Comparison of ENCODE assay signal across 1 cellular context in genomic region chr17:40548982-40549680, GRCh38.
A peak's percentile ranks its signal among the peaks of the same experiment; 100 is the strongest.
TF ChIP-seq lines count a peak whose summit lies in the region.

No MANE protein-coding gene starts in this region.

TF ChIP-seq in HepG2, 621 proteins besides CTCF, POLR2A, EP300 and RAD21 (continued from another document and continues in another):
- peak; percentile 94 for TF ChIP-seq MYPOP (CRISPR knock-in tag; IDR thresholded peaks at IDR 0.05)
- TF ChIP-seq ZBTB40 (IDR thresholded peaks at IDR 0.05) = no peak
- peak; percentile 86 for TF ChIP-seq ZBTB40 (CRISPR knock-in tag; IDR thresholded peaks at IDR 0.05)
- no peak for TF ChIP-seq ZNF484 (CRISPR knock-in tag; IDR thresholded peaks at IDR 0.05; ENCODE audit: borderline replicate concordance, low read depth)
- TF ChIP-seq ZNF841 (CRISPR knock-in tag; IDR thresholded peaks at IDR 0.05; ENCODE audit: borderline replicate concordance) = no peak
- no peak for TF ChIP-seq ZNF326 (CRISPR knock-in tag; IDR thresholded peaks at IDR 0.05; ENCODE audit: borderline replicate concordance)
- TF ChIP-seq RERE (CRISPR knock-in tag; IDR thresholded peaks at IDR 0.05; ENCODE audit: low read depth) = peak; percentile 93
- TF ChIP-seq KDM2A (CRISPR knock-in tag; IDR thresholded peaks at IDR 0.05; ENCODE audit: borderline replicate concordance, low read depth) = peak; percentile 87
- TF ChIP-seq, protein P1, sequence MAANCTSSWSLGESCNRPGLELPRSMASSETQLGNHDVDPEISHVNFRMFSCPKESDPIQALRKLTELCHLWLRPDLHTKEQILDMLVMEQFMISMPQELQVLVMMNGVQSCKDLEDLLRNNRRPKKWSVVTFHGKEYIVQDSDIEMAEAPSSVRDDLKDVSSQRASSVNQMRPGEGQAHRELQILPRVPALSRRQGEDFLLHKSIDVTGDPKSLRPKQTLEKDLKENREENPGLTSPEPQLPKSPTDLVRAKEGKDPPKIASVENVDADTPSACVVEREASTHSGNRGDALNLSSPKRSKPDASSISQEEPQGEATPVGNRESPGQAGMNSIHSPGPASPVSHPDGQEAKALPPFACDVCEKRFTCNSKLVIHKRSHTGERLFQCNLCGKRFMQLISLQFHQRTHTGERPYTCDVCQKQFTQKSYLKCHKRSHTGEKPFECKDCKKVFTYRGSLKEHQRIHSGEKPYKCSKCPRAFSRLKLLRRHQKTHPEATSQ (CRISPR knock-in tag; IDR thresholded peaks at IDR 0.05; ENCODE audit: borderline replicate concordance) = no peak
- peak; percentile 92 for TF ChIP-seq ZNF121 (CRISPR knock-in tag; IDR thresholded peaks at IDR 0.05)
- TF ChIP-seq ZNF34 (CRISPR knock-in tag; IDR thresholded peaks at IDR 0.05; ENCODE audit: borderline replicate concordance) = no peak; the same call in 1 of the 2 replicates
- no peak; the same call in 1 of the 2 replicates for TF ChIP-seq ZNF572 (CRISPR knock-in tag; IDR thresholded peaks at IDR 0.05)
- TF ChIP-seq E2F5 (CRISPR knock-in tag; conservative IDR thresholded peaks at IDR 0.05) = no peak
- TF ChIP-seq SRSF9 (IDR thresholded peaks at IDR 0.05; ENCODE audit: borderline replicate concordance, insufficient read depth, low read depth, low read length, poor library complexity, severe bottlenecking) = no peak
- TF ChIP-seq ZNF282 (IDR thresholded peaks at IDR 0.05; ENCODE audit: partially characterized antibody) = no peak
- TF ChIP-seq ZNF205 (CRISPR knock-in tag; IDR thresholded peaks at IDR 0.05) = peak; percentile 92
- TF ChIP-seq MXD1 (CRISPR knock-in tag; IDR thresholded peaks at IDR 0.05) = 0 out of 2 replicates have a peak, but pooled peaks have one; percentile 32
- TF ChIP-seq ZNF317 (CRISPR knock-in tag; IDR thresholded peaks at IDR 0.05) = peak; percentile 69; the same call in 1 of the 2 replicates
- no peak; the same call in 1 of the 2 replicates for TF ChIP-seq ZNF225 (CRISPR knock-in tag; IDR thresholded peaks at IDR 0.05)
- TF ChIP-seq ZFP36 (IDR thresholded peaks at IDR 0.05; ENCODE audit: borderline replicate concordance, low read depth, low read length, partially characterized antibody) = no peak
- no peak for TF ChIP-seq SMAD1 (CRISPR knock-in tag; IDR thresholded peaks at IDR 0.05; ENCODE audit: borderline replicate concordance, low read depth)
- TF ChIP-seq ZNF224 (CRISPR knock-in tag; IDR thresholded peaks at IDR 0.05) = peak; percentile 86
- TF ChIP-seq ZNF44 (CRISPR knock-in tag; IDR thresholded peaks at IDR 0.05) = 0 out of 2 replicates have a peak, but pooled peaks have one; percentile 19
- peak; percentile 76 for TF ChIP-seq ZNF564 (CRISPR knock-in tag; IDR thresholded peaks at IDR 0.05)
- TF ChIP-seq MBD4 (IDR thresholded peaks at IDR 0.05; ENCODE audit: borderline replicate concordance, low read length) = no peak; the same call in 1 of the 2 replicates
- TF ChIP-seq, protein P2, sequence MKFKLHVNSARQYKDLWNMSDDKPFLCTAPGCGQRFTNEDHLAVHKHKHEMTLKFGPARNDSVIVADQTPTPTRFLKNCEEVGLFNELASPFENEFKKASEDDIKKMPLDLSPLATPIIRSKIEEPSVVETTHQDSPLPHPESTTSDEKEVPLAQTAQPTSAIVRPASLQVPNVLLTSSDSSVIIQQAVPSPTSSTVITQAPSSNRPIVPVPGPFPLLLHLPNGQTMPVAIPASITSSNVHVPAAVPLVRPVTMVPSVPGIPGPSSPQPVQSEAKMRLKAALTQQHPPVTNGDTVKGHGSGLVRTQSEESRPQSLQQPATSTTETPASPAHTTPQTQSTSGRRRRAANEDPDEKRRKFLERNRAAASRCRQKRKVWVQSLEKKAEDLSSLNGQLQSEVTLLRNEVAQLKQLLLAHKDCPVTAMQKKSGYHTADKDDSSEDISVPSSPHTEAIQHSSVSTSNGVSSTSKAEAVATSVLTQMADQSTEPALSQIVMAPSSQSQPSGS (CRISPR knock-in tag; IDR thresholded peaks at IDR 0.05) = peak; percentile 99
- TF ChIP-seq BRD4 (CRISPR knock-in tag; IDR thresholded peaks at IDR 0.05) = no peak; the same call in 1 of the 2 replicates
- no peak for TF ChIP-seq HNRNPLL (IDR thresholded peaks at IDR 0.05; ENCODE audit: low read depth, low read length, poor library complexity, severe bottlenecking)
- no peak; the same call in 1 of the 2 replicates for TF ChIP-seq ZNF143 (CRISPR knock-in tag; IDR thresholded peaks at IDR 0.05)
- peak; percentile 85; the same call in 1 of the 2 replicates for TF ChIP-seq NCOR1 (IDR thresholded peaks at IDR 0.05; ENCODE audit: borderline replicate concordance, low read length)
- peak; percentile 61 for TF ChIP-seq TBL1XR1 (IDR thresholded peaks at IDR 0.05; ENCODE audit: borderline replicate concordance, low read length, partially characterized antibody)
- TF ChIP-seq, protein P3, sequence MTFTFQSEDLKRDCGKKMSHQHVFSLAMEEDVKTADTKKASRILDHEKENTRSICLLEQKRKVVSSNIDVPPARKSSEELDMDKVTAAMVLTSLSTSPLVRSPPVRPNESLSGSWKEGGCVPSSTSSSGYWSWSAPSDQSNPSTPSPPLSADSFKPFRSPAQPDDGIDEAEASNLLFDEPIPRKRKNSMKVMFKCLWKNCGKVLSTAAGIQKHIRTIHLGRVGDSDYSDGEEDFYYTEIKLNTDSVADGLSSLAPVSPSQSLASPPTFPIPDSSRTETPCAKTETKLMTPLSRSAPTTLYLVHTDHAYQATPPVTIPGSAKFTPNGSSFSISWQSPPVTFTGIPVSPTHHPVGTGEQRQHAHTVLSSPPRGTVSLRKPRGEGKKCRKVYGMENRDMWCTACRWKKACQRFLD (CRISPR knock-in tag; IDR thresholded peaks at IDR 0.05; ENCODE audit: borderline replicate concordance) = no peak
- TF ChIP-seq NPAS2 (CRISPR knock-in tag; IDR thresholded peaks at IDR 0.05; ENCODE audit: borderline replicate concordance) = no peak
- peak; percentile 95 for TF ChIP-seq KAT7 (CRISPR knock-in tag; IDR thresholded peaks at IDR 0.05; ENCODE audit: borderline replicate concordance)
